ENCODE assay signal across 10 cellular contexts in the genomic region with DNA sequence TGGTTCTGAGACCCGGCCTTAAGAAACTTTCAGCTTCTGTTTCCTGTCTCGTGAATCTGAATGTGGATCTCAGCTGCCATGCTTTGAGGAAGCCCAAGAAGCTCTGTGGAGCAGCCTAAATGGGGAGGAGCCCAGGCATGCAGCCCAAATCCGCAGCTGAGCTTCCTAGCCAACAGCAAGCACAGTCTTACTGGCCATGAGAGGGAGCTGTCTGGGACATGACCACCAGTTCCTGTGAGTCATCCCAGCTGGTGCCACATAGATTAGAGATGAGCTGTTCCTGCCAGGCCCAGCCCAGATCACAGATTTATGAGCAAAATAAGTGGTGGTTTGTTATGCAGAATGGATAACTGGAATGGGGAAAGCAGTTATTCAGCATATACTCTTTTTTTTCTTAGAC.
A peak's percentile ranks its signal among the peaks of the same experiment; 100 is the strongest.
DNase-seq lines count a peak whose midpoint lies in the region; ATAC-seq and TF ChIP-seq lines count a peak whose summit lies in the region.
"Had no signal": no experiment of that assay in that cellular context is flagged by ENCODE, and none has a peak within 500 bp of the region (broad histone marks: within the 10 kb centered on the region; RNA-seq: fewer than 3 reads in every experiment).

No MANE protein-coding gene starts in this region.

- no peak for ATAC-seq in HG02678 (IDR thresholded peaks at IDR 0.05; ENCODE audit: unreplicated experiment)
- no peak for ATAC-seq in GM18517 (IDR thresholded peaks at IDR 0.05; ENCODE audit: unreplicated experiment)

- peak; percentile 52 for TF ChIP-seq CTCF in HFF-Myc (IDR thresholded peaks at IDR 0.05; ENCODE audit: low read depth, low read length, missing control alignments)
- peak; percentile 29 for TF ChIP-seq CTCF in fibroblast of villous mesenchyme (IDR thresholded peaks at IDR 0.05; ENCODE audit: insufficient read depth, low read depth, low read length)

- H3K4me3 ChIP-seq in HFF-Myc (replicated peaks; ENCODE audit: low read depth, low read length) = no peak overlapping the region
- H3K4me3 ChIP-seq in fibroblast of villous mesenchyme (ENCODE audit: low read depth, low read length) = no peak overlapping the region

- DNase-seq in AG20443 (ENCODE audit: low spot score) (peak; percentile 70), HFF-Myc (ENCODE audit: extremely low read depth, low read depth) (peak; percentile 85), T1000 (lab: John Stamatoyannopoulos, UW) (peak; percentile 85), fibroblast of villous mesenchyme (ENCODE audit: low read depth) (peak; percentile 91), DMS114 treated with DMSO at 0.1 percent for 48 hours (lab: John Stamatoyannopoulos, UW; ENCODE audit: unreplicated experiment) (no peak)
- DNase-seq in stimulated activated CD4-positive, alpha-beta T cell treated with anti-CD3 and anti-CD28 coated beads, Interleukin-2, amount 100 ng/mL, for 48 hours = no peak
- DNase-seq: activated effector memory CD4-positive, alpha-beta T cell treated with Interleukin-2 at 50 U/mL for 16 hours; stimulated activated naive B cell treated with anti-CD40 and anti-IgM and Interleukin-4, amounts not matched to agents 10 μg/mL and 1 μg/mL and 100 μg/mL, for 72 hours had no signal

Comparison
In these comparisons a context has a peak if more than half of its experiments do, and no peak if none do; other contexts are left out.
1. DNase-seq: peak in AG20443 (single experiment), HFF-Myc (single experiment), T1000 (single experiment) and fibroblast of villous mesenchyme (single experiment); none in DMS114 treated with DMSO at 0.1 percent for 48 hours (single experiment) and stimulated activated CD4-positive, alpha-beta T cell treated with anti-CD3 and anti-CD28 coated beads, Interleukin-2, amount 100 ng/mL, for 48 hours (0 of 2).